In genomic region chr2:147663153-147663961, GRCh38 we compare ENCODE assay signal across 8 cellular contexts.
DNase-seq lines count a peak whose midpoint lies in the region; ATAC-seq and TF ChIP-seq lines count a peak whose summit lies in the region.

No MANE protein-coding gene starts in this region.

- H3K9me3 ChIP-seq in CD4-positive, alpha-beta T cell (ENCODE audit: control insufficient read depth, low read length) = no peaks in the 10 kb centered on the region
- H3K9me3 ChIP-seq in testis (no peaks in the 10 kb centered on the region), esophagus squamous epithelium (no peaks in the 10 kb centered on the region)

- H3K27me3 Mint-ChIP-seq in CD4-positive, alpha-beta T cell = no peaks in the 10 kb centered on the region
- H3K27me3 Mint-ChIP-seq in activated CD8-positive, alpha-beta T cell treated with anti-CD3 and anti-CD28 coated beads, Interleukin-2, amount 10 ng/mL, durations not matched to agents 7 days and 5 days (ENCODE audit: low read depth) = peaks cover 3% of the 10 kb centered on the region

- CTCF ChIA-PET in CD4-positive, alpha-beta T cell (lab: Charles Lee) = interaction anchor here (1.4 kb wide), 1 partner anchor 580 kb away, joined by 6 read pairs; no protein-coding TSS in a partner anchor
- CTCF ChIA-PET in activated CD8-positive, alpha-beta T cell treated with anti-CD3 and anti-CD28 coated beads, Interleukin-2, amount 10 ng/mL, durations not matched to agents 7 days and 5 days (lab: Charles Lee) = interaction anchor here (1.0 to 1.4 kb wide), 3 partner anchors 37 to 249 kb away, joined by 3 read pairs; no protein-coding TSS in a partner anchor

- H3K36me3 ChIP-seq in testis (ENCODE audit: low read depth, missing control alignments) (no peaks in the 10 kb centered on the region), esophagus squamous epithelium (no peaks in the 10 kb centered on the region)

- no peak overlapping the region for H3K4me3 ChIP-seq in testis
- no peak overlapping the region for H3K4me3 ChIP-seq in esophagus squamous epithelium

- 86 to 89% methylated on average over 5 of the region's 5 CpGs for WGBS in testis, 2 donors
- 66 to 79% methylated on average over 5 of the region's 5 CpGs for WGBS in esophagus squamous epithelium, 2 donors

- peaks cover 48% of the 10 kb centered on the region for H3K4me1 Mint-ChIP-seq in CD4-positive, alpha-beta T cell (ENCODE audit: low read depth)
- peaks cover 17% of the 10 kb centered on the region for H3K4me1 Mint-ChIP-seq in activated CD8-positive, alpha-beta T cell treated with anti-CD3 and anti-CD28 coated beads, Interleukin-2, amount 10 ng/mL, durations not matched to agents 7 days and 5 days (ENCODE audit: low read depth)

- peak overlapping the region; percentile 41 for H3K27ac ChIP-seq in CD4-positive, alpha-beta T cell (ENCODE audit: low read depth, low read length)
- H3K27ac ChIP-seq in testis = no peak overlapping the region
- no peak overlapping the region for H3K27ac ChIP-seq in esophagus squamous epithelium

- intact Hi-C loops in CD4-positive, alpha-beta T cell (cut with DNase I, micrococcal nuclease) = loop anchor here (1.0 to 5.0 kb wide), 3 partner anchors 41 to 181 kb away; no protein-coding TSS in a partner anchor
- intact Hi-C loops in testis (cut with DNase I; ENCODE audit: low total_unique reads) = no loop called here
- intact Hi-C loops in esophagus squamous epithelium (cut with DNase I) = no loop called here

- H3K4me3 Mint-ChIP-seq in CD4-positive, alpha-beta T cell = peak overlapping the region; percentile 82
- peak overlapping the region; percentile 28 for H3K4me3 Mint-ChIP-seq in activated CD8-positive, alpha-beta T cell treated with anti-CD3 and anti-CD28 coated beads, Interleukin-2, amount 10 ng/mL, durations not matched to agents 7 days and 5 days

- no peaks in the 10 kb centered on the region for H3K9me3 Mint-ChIP-seq in CD4-positive, alpha-beta T cell
- H3K9me3 Mint-ChIP-seq in activated CD8-positive, alpha-beta T cell treated with anti-CD3 and anti-CD28 coated beads, Interleukin-2, amount 10 ng/mL, durations not matched to agents 7 days and 5 days (ENCODE audit: insufficient read depth) = no peaks in the 10 kb centered on the region

- no peaks in the 10 kb centered on the region for H3K27me3 ChIP-seq in CD4-positive, alpha-beta T cell (ENCODE audit: control insufficient read depth, insufficient read depth, low read length)
- H3K27me3 ChIP-seq in testis = no peaks in the 10 kb centered on the region
- H3K27me3 ChIP-seq in esophagus squamous epithelium = no peaks in the 10 kb centered on the region

- no peak for TF ChIP-seq CTCF in CD4-positive, alpha-beta T cell (IDR thresholded peaks at IDR 0.05)
- TF ChIP-seq CTCF in testis (IDR thresholded peaks at IDR 0.05) (no peak), esophagus squamous epithelium (IDR thresholded peaks at IDR 0.05) (no peak)

- TF ChIP-seq POLR2A in testis (IDR thresholded peaks at IDR 0.05) (no peak), esophagus squamous epithelium (IDR thresholded peaks at IDR 0.05) (no peak)

- no peaks in the 10 kb centered on the region for H3K4me1 ChIP-seq in testis
- H3K4me1 ChIP-seq in esophagus squamous epithelium = peaks cover 0 to 6% (median 5%) of the 10 kb centered on the region in 3 donors

- peak; percentile 85 for ATAC-seq in CD4-positive, alpha-beta T cell (ENCODE audit: poor library complexity)
- peak; percentile 90 for ATAC-seq in GM19324 (IDR thresholded peaks at IDR 0.05; ENCODE audit: low FRiP score, unreplicated experiment)
- peak; percentile 90 for ATAC-seq in HG03025 (IDR thresholded peaks at IDR 0.05; ENCODE audit: low FRiP score, unreplicated experiment)
- peak; percentile 86 for ATAC-seq in activated CD8-positive, alpha-beta T cell treated with anti-CD3 and anti-CD28 coated beads, Interleukin-2, amount 10 ng/mL, durations not matched to agents 7 days and 5 days

- H3K36me3 Mint-ChIP-seq in CD4-positive, alpha-beta T cell (ENCODE audit: low read depth) = peaks cover 8% of the 10 kb centered on the region
- no peaks in the 10 kb centered on the region for H3K36me3 Mint-ChIP-seq in activated CD8-positive, alpha-beta T cell treated with anti-CD3 and anti-CD28 coated beads, Interleukin-2, amount 10 ng/mL, durations not matched to agents 7 days and 5 days (ENCODE audit: low read depth)

- peak in 3 of 10 experiments; percentile 3 to 16 (median 11) for DNase-seq in CD4-positive, alpha-beta T cell
- peak; percentile 31 for DNase-seq in activated CD8-positive, alpha-beta T cell treated with anti-CD3 and anti-CD28 coated beads, Interleukin-2, amount 10 ng/mL, durations not matched to agents 7 days and 5 days
- no peak for DNase-seq in testis
- DNase-seq in esophagus squamous epithelium (lab: John Stamatoyannopoulos, UW) = no peak
- DNase-seq in SIG-M5 (lab: John Stamatoyannopoulos, UW) = no peak
- DNase-seq in COR-L47 (lab: John Stamatoyannopoulos, UW) = no peak

- H3K27ac Mint-ChIP-seq in CD4-positive, alpha-beta T cell = peak overlapping the region; percentile 91
- peak overlapping the region; percentile 73 for H3K27ac Mint-ChIP-seq in activated CD8-positive, alpha-beta T cell treated with anti-CD3 and anti-CD28 coated beads, Interleukin-2, amount 10 ng/mL, durations not matched to agents 7 days and 5 days

- POLR2A ChIA-PET in CD4-positive, alpha-beta T cell (lab: Charles Lee) = interaction anchor here (0.7 to 2.6 kb wide), 14 partner anchors 8 to 182 kb away, joined by 3 to 25 read pairs (median 4); partner anchors contain the start of gene ACVR2A
- POLR2A ChIA-PET in activated CD8-positive, alpha-beta T cell treated with anti-CD3 and anti-CD28 coated beads, Interleukin-2, amount 10 ng/mL, durations not matched to agents 7 days and 5 days (lab: Charles Lee) = interaction anchor here (0.6 kb wide), 1 partner anchor 260 kb away, joined by 3 read pairs; no protein-coding TSS in a partner anchor

Comparison
In these comparisons a context has a peak if more than half of its experiments do, and no peak if none do; other contexts are left out.
1. intact Hi-C loops: an anchor here in CD4-positive, alpha-beta T cell (1.0 to 5.0 kb wide); none called in testis and esophagus squamous epithelium.